ENCODE assay signal across 7 cellular contexts in genomic region chr9:113409883-113410206, GRCh38. TPM values are rescaled to one million over a fixed set of nuclear protein-coding genes. Genes with fewer than 3 reads are reported as not detected.
DNase-seq lines count a peak whose midpoint lies in the region.

No MANE protein-coding gene starts in this region.

- H3K9ac ChIP-seq in GM23248: peak overlapping the region; percentile 98
- H3K9ac ChIP-seq in neuronal stem cell (ENCODE audit: low read depth, low read length, poor library complexity): peak overlapping the region; percentile 98

- no peak overlapping the region for H2BK120ac ChIP-seq in neuronal stem cell (ENCODE audit: low read depth, low read length)

- peaks cover 9% of the 10 kb centered on the region; the same call in 1 of the 2 replicates for H3K36me3 ChIP-seq in GM23248 (ENCODE audit: low read depth)
- H3K36me3 ChIP-seq in MG63: peaks cover 27% of the 10 kb centered on the region
- peaks cover 10% of the 10 kb centered on the region for H3K36me3 ChIP-seq in effector memory CD4-positive, alpha-beta T cell (ENCODE audit: control insufficient read depth, insufficient read depth, low read length)
- H3K36me3 ChIP-seq in neuronal stem cell (replicated peaks in 1 of 2; ENCODE audit: control insufficient read depth in 2 of 2, insufficient read depth in 2 of 2, low read length in 2 of 2): peaks cover 12 to 30% of the 10 kb centered on the region in 2 donors

- peak overlapping the region; percentile 95 for H3K27ac ChIP-seq in GM23248
- H3K27ac ChIP-seq in effector memory CD4-positive, alpha-beta T cell (ENCODE audit: insufficient read depth, low read length, poor library complexity, severe bottlenecking): peak overlapping the region; percentile 91
- peak overlapping the region; percentile 98 for H3K27ac ChIP-seq in neuronal stem cell (replicated peaks; ENCODE audit: low read length)

- no peaks in the 10 kb centered on the region for H3K9me2 ChIP-seq in GM23248 (ENCODE audit: insufficient read depth)

- H2AK5ac ChIP-seq in neuronal stem cell (ENCODE audit: low read depth, low read length): peak overlapping the region; percentile 93

- H3K4me2 ChIP-seq in GM23248 (ENCODE audit: unreplicated experiment) (peak overlapping the region; percentile 91), neuronal stem cell (ENCODE audit: insufficient read depth, low read length, poor library complexity, severe bottlenecking) (peak overlapping the region; percentile 77)

- H3K4me1 ChIP-seq in GM23248 (ENCODE audit: insufficient read depth): peaks cover 7% of the 10 kb centered on the region
- H3K4me1 ChIP-seq in effector memory CD4-positive, alpha-beta T cell (ENCODE audit: control insufficient read depth, insufficient read depth, low read length, poor library complexity, severe bottlenecking): peaks cover 7% of the 10 kb centered on the region
- H3K4me1 ChIP-seq in neuronal stem cell (ENCODE audit: control insufficient read depth in 2 of 2, insufficient read depth in 1 of 2, low read depth in 1 of 2, low read length in 2 of 2): peaks cover 4 to 9% of the 10 kb centered on the region in 2 donors

- no peaks in the 10 kb centered on the region for H3K9me3 ChIP-seq in GM23248 (ENCODE audit: low read depth)
- no peaks in the 10 kb centered on the region for H3K9me3 ChIP-seq in MG63
- no peaks in the 10 kb centered on the region for H3K9me3 ChIP-seq in effector memory CD4-positive, alpha-beta T cell (ENCODE audit: control insufficient read depth, low read length)
- H3K9me3 ChIP-seq in neuronal stem cell (replicated peaks in 1 of 2; ENCODE audit: control insufficient read depth in 2 of 2, insufficient read depth in 1 of 2, low read depth in 1 of 2, low read length in 2 of 2): no peaks in the 10 kb centered on the region

- peak overlapping the region; percentile 83 for H2BK5ac ChIP-seq in neuronal stem cell (ENCODE audit: low read length)

- H3K4me3 ChIP-seq in GM23248 (peak overlapping the region; percentile 84), MG63 (peak overlapping the region; percentile 70), neuronal stem cell (ENCODE audit: low read length in 2 of 2) (peak overlapping the region; percentile 88 to 96)
- peak overlapping the region; percentile 72 for H3K4me3 ChIP-seq in effector memory CD4-positive, alpha-beta T cell (ENCODE audit: insufficient read depth, low read depth, low read length, poor library complexity, severe bottlenecking)

- H4K91ac ChIP-seq in neuronal stem cell (ENCODE audit: low read depth, low read length, poor library complexity): no peak overlapping the region

- peak overlapping the region; percentile 97 for H3K23ac ChIP-seq in neuronal stem cell (ENCODE audit: low read depth, low read length, poor library complexity)

- DNase-seq in GM23248: no peak
- DNase-seq in MG63: no peak
- no peak for DNase-seq in effector memory CD4-positive, alpha-beta T cell
- no peak for DNase-seq in neuronal stem cell (ENCODE audit: low spot score)
- DNase-seq in DMS114 treated with DMSO at 0.1 percent for 48 hours (lab: John Stamatoyannopoulos, UW; ENCODE audit: unreplicated experiment): no peak
- DNase-seq in NCI-H2196 (lab: John Stamatoyannopoulos, UW; ENCODE audit: unreplicated experiment): no peak
- no peak for DNase-seq in NCI-H69 (lab: John Stamatoyannopoulos, UW)

- H3K4ac ChIP-seq in neuronal stem cell (ENCODE audit: low read length): no peak overlapping the region

- in situ Hi-C loops in GM23248 (cut with MboI): no loop called here

- no peaks in the 10 kb centered on the region for H3K27me3 ChIP-seq in GM23248 (replicated peaks; ENCODE audit: insufficient read depth)
- H3K27me3 ChIP-seq in MG63: no peaks in the 10 kb centered on the region
- no peaks in the 10 kb centered on the region for H3K27me3 ChIP-seq in effector memory CD4-positive, alpha-beta T cell (replicated peaks; ENCODE audit: control insufficient read depth, insufficient read depth, low read length, poor library complexity, severe bottlenecking)
- H3K27me3 ChIP-seq in neuronal stem cell (ENCODE audit: control insufficient read depth in 3 of 3, insufficient read depth in 3 of 3, low read depth in 1 of 3, low read length in 3 of 3): no peaks in the 10 kb centered on the region

- H3F3A ChIP-seq in GM23248 (ENCODE audit: insufficient read depth): peaks cover 31% of the 10 kb centered on the region

- H3K79me1 ChIP-seq in neuronal stem cell (ENCODE audit: low read depth, low read length): peaks cover 8% of the 10 kb centered on the region

- H3K79me2 ChIP-seq in GM23248 (ENCODE audit: insufficient read depth): peaks cover 34% of the 10 kb centered on the region

- H3K18ac ChIP-seq in neuronal stem cell (ENCODE audit: low read length): peak overlapping the region; percentile 99

- H3K14ac ChIP-seq in neuronal stem cell (ENCODE audit: low read length): peak overlapping the region; percentile 97

- H4K20me1 ChIP-seq in GM23248 (ENCODE audit: insufficient read depth): no peaks in the 10 kb centered on the region

- H2AFZ ChIP-seq in GM23248 (peak overlapping the region; percentile 95), neuronal stem cell (ENCODE audit: low read length) (peak overlapping the region; percentile 88)

- H4K8ac ChIP-seq in neuronal stem cell (ENCODE audit: low read depth, low read length): peak overlapping the region; percentile 99

- no peak overlapping the region for H2BK12ac ChIP-seq in neuronal stem cell (ENCODE audit: low read length)

- 0 to 2% methylated on average over 14 to 16 of the region's 20 CpGs for WGBS in GM23248 (ENCODE audit: low coverage in 1 of 2, low lambda C conversion rate in 2 of 2, missing lambda C conversion rate in 2 of 2), 2 experiments
- WGBS in neuronal stem cell (ENCODE audit: extremely low coverage in 2 of 2, insufficient read length in 2 of 2, insufficient replicate concordance in 1 of 2), 2 donors: no CpG with 5 or more reads among the region's 20 CpGs

- H2BK15ac ChIP-seq in neuronal stem cell (ENCODE audit: low read length): no peak overlapping the region

RNA-seq across cellular contexts. Expression of gene POLE3, which starts 0.6 kb away (rescaled TPM):
- 52.1 and 55.4 TPM in 2 replicates for total RNA-seq in GM23248 (2014; rRNA removed; shearing (Covaris generic))
- polyA plus RNA-seq in GM23248 (2016; fragmentation: Nextera tagmentation; extraction: Ambion mirVana): 49.4 and 55.8 TPM in 2 replicates
- total RNA-seq in MG63 (2014; rRNA removed; shearing (Covaris generic); ENCODE audit: low replicate concordance): 81.1 and 97.9 TPM in 2 replicates
- polyA plus RNA-seq in neuronal stem cell (2013, experiment 1 of 2): 53.9 TPM
- 53.4 TPM for polyA plus RNA-seq in neuronal stem cell (2013, experiment 2 of 2)

RNA-seq across cellular contexts. Expression of gene C9orf43, which starts 0.7 kb away (rescaled TPM):
- 0.13 and 0.76 TPM in 2 replicates for total RNA-seq in GM23248 (2014; rRNA removed; shearing (Covaris generic))
- polyA plus RNA-seq in GM23248 (2016; fragmentation: Nextera tagmentation; extraction: Ambion mirVana): 0.42 and 0.59 TPM in 2 replicates
- 0.33 TPM in 1 of 2 replicates, not detected in the other for total RNA-seq in MG63 (2014; rRNA removed; shearing (Covaris generic); ENCODE audit: low replicate concordance)
- 0.20 TPM for polyA plus RNA-seq in neuronal stem cell (2013, experiment 1 of 2)
- 0.14 TPM for polyA plus RNA-seq in neuronal stem cell (2013, experiment 2 of 2)

RNA-seq across cellular contexts. Expression of gene ALAD, which starts 8.8 kb away (rescaled TPM):
- 9.7 and 13.7 TPM in 2 replicates for total RNA-seq in GM23248 (2014; rRNA removed; shearing (Covaris generic))
- 18.5 and 18.7 TPM in 2 replicates for polyA plus RNA-seq in GM23248 (2016; fragmentation: Nextera tagmentation; extraction: Ambion mirVana)
- 14.8 and 17.0 TPM in 2 replicates for total RNA-seq in MG63 (2014; rRNA removed; shearing (Covaris generic); ENCODE audit: low replicate concordance)
- polyA plus RNA-seq in neuronal stem cell (2013, experiment 1 of 2): 18.9 TPM
- 19.3 TPM for polyA plus RNA-seq in neuronal stem cell (2013, experiment 2 of 2)

RNA-seq across cellular contexts. Expression of gene HDHD3, which starts 33.1 kb away (rescaled TPM):
- total RNA-seq in GM23248 (2014; rRNA removed; shearing (Covaris generic)): 5.3 and 13.2 TPM in 2 replicates
- polyA plus RNA-seq in GM23248 (2016; fragmentation: Nextera tagmentation; extraction: Ambion mirVana): 7.7 and 8.3 TPM in 2 replicates
- 7.6 and 11.5 TPM in 2 replicates for total RNA-seq in MG63 (2014; rRNA removed; shearing (Covaris generic); ENCODE audit: low replicate concordance)
- 10.3 TPM for polyA plus RNA-seq in neuronal stem cell (2013, experiment 1 of 2)
- 10.2 TPM for polyA plus RNA-seq in neuronal stem cell (2013, experiment 2 of 2)

RNA-seq across cellular contexts. Expression of gene RGS3, which starts 53.7 kb away (rescaled TPM):
- 44.5 and 58.0 TPM in 2 replicates for total RNA-seq in GM23248 (2014; rRNA removed; shearing (Covaris generic))
- polyA plus RNA-seq in GM23248 (2016; fragmentation: Nextera tagmentation; extraction: Ambion mirVana): 48.6 and 54.8 TPM in 2 replicates
- total RNA-seq in MG63 (2014; rRNA removed; shearing (Covaris generic); ENCODE audit: low replicate concordance): 96.9 and 148 TPM in 2 replicates
- polyA plus RNA-seq in neuronal stem cell (2013, experiment 1 of 2): 26.4 TPM
- polyA plus RNA-seq in neuronal stem cell (2013, experiment 2 of 2): 26.2 TPM
